Comparison of ENCODE assay signal across 8 cellular contexts in the genomic region with DNA sequence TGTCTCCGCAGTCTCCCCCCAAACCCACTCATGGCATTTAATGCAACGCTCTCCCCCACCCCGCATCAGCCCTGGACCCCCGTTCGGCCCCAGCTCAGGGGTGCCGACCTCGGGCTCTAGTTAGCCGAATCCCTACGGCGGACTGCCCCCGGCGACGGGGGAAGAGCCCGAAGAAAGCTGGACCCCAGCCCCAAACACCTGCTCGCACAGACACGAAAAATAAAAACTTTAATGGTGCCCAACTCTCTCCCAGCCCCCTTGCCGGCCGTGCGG. TPM values are rescaled to one million over a fixed set of nuclear protein-coding genes. Genes with fewer than 3 reads are reported as not detected.
DNase-seq lines count a peak whose midpoint lies in the region; ATAC-seq, FAIRE-seq and TF ChIP-seq lines count a peak whose summit lies in the region.

No MANE protein-coding gene starts in this region.

- WGBS in heart left ventricle, 4 donors = 0 to 1% (median 1%) methylated on average over 19 of the region's 19 CpGs

- peaks cover 0 to 40% (median 16%) of the 10 kb centered on the region in 12 donors for H3K4me1 ChIP-seq in heart left ventricle
- H3K4me1 ChIP-seq in mucosa of rectum (ENCODE audit: control insufficient read depth in 2 of 2, insufficient read depth in 2 of 2, low read length in 2 of 2) = peaks cover 15% of the 10 kb centered on the region in 2 donors
- no peaks in the 10 kb centered on the region for H3K4me1 ChIP-seq in uterus

- H3K4me3 ChIP-seq in heart left ventricle (peak overlapping the region; percentile 56 to 95 (median 80)), bronchial epithelial cell (ENCODE audit: low read depth, low read length) (peak overlapping the region; percentile 78), mucosa of rectum (ENCODE audit: low read length in 2 of 2) (peak overlapping the region; percentile 82 to 91), uterus (peak overlapping the region; percentile 75 to 97)

- FAIRE-seq in bronchial epithelial cell (lab: Jason Lieb, UNC) = no peak

- H3K9ac ChIP-seq in mucosa of rectum (ENCODE audit: low read depth in 1 of 2, low read length in 2 of 2) = peak overlapping the region; percentile 77 to 79

- peak in 2 of 5 donors; percentile 29 to 55 for DNase-seq in heart left ventricle
- DNase-seq in cardiac septum (ENCODE audit: low spot score) = no peak
- DNase-seq in bronchial epithelial cell (ENCODE audit: low read depth) = no peak
- DNase-seq in uterus = no peak
- no peak for DNase-seq in left lobe of liver (ENCODE audit: low spot score)
- DNase-seq in GM03348 (ENCODE audit: low spot score) = no peak
- no peak for DNase-seq in central memory CD4-positive, alpha-beta T cell

- H3K27me3 ChIP-seq in heart left ventricle (no peaks in the 10 kb centered on the region), bronchial epithelial cell (ENCODE audit: control insufficient read depth, insufficient read depth, low read length) (no peaks in the 10 kb centered on the region), mucosa of rectum (ENCODE audit: control insufficient read depth in 2 of 2, insufficient read depth in 2 of 2, low read length in 2 of 2) (peaks cover 0 to 3% of the 10 kb centered on the region in 2 donors), uterus (no peaks in the 10 kb centered on the region)

- no peak for ATAC-seq in heart left ventricle
- no peak for ATAC-seq in left lobe of liver

- H3K27ac ChIP-seq in heart left ventricle (peak overlapping the region in 11 of 12 donors; percentile 76 to 93 (median 84)), mucosa of rectum (ENCODE audit: low read depth in 2 of 2, low read length in 2 of 2) (peak overlapping the region; percentile 80 to 81), uterus (peak overlapping the region; percentile 84 to 85)

- no peaks in the 10 kb centered on the region for H3K9me3 ChIP-seq in heart left ventricle
- H3K9me3 ChIP-seq in mucosa of rectum (ENCODE audit: control insufficient read depth in 2 of 2, low read length in 2 of 2) = no peaks in the 10 kb centered on the region
- no peaks in the 10 kb centered on the region for H3K9me3 ChIP-seq in uterus

- intact Hi-C loops in heart left ventricle (cut with DNase I) = loop anchor here in 2 of 10 donors (1.0 to 5.0 kb wide), 3 partner anchors 18 to 168 kb away; no protein-coding TSS in a partner anchor
- intact Hi-C loops in cardiac septum (cut with DNase I) = no loop called here
- intact Hi-C loops in uterus (cut with DNase I; ENCODE audit: low total_unique reads) = no loop called here

- no peak for TF ChIP-seq CTCF in heart left ventricle (IDR thresholded peaks at IDR 0.05)
- no peak for TF ChIP-seq CTCF in bronchial epithelial cell (IDR thresholded peaks at IDR 0.05; ENCODE audit: insufficient read depth, low read length, severe bottlenecking)
- no peak for TF ChIP-seq CTCF in uterus (IDR thresholded peaks at IDR 0.05)

- TF ChIP-seq POLR2A in heart left ventricle (IDR thresholded peaks at IDR 0.05) (no peak), uterus (IDR thresholded peaks at IDR 0.05) (no peak)

- H3K36me3 ChIP-seq in heart left ventricle (peaks cover 0 to 15% (median 0%) of the 10 kb centered on the region in 9 donors), bronchial epithelial cell (ENCODE audit: control insufficient read depth, insufficient read depth, low read length) (peaks cover 12% of the 10 kb centered on the region), mucosa of rectum (ENCODE audit: control insufficient read depth in 2 of 2, insufficient read depth in 2 of 2, low read length in 2 of 2) (peaks cover 1 to 8% of the 10 kb centered on the region in 2 donors), uterus (no peaks in the 10 kb centered on the region)

RNA-seq across cellular contexts. Expression of gene RCC2, which starts 0.6 kb away (rescaled TPM):
- total RNA-seq in heart left ventricle = 10 to 100 TPM in 7 of 9 donors, 1 to 10 TPM in 2; 7.9 to 39.1 (median 14.3) TPM
- polyA plus RNA-seq in heart left ventricle = 10 to 100 TPM in 1 of 2 donors, 1 to 10 TPM in 1; 6.1 to 15.2 TPM
- 14.5 TPM for total RNA-seq in cardiac septum
- total RNA-seq in bronchial epithelial cell = 135 and 152 TPM in 2 replicates
- total RNA-seq in uterus = 10 to 100 TPM; 11.8 to 50.4 (median 25.7) TPM
- 8.0 TPM for total RNA-seq in left lobe of liver
